ENCODE assay signal across 24 cellular contexts in genomic region chr1:60244906-60245305, GRCh38.
A peak's percentile ranks its signal among the peaks of the same experiment; 100 is the strongest.
DNase-seq lines count a peak whose midpoint lies in the region; ATAC-seq, FAIRE-seq and TF ChIP-seq lines count a peak whose summit lies in the region.
"Had no signal": no experiment of that assay in that cellular context is flagged by ENCODE, and none has a peak within 500 bp of the region (broad histone marks: within the 10 kb centered on the region; RNA-seq: fewer than 3 reads in every experiment).

No MANE protein-coding gene starts in this region.

- peak; percentile 28 for FAIRE-seq in bronchial epithelial cell (lab: Jason Lieb, UNC)
- FAIRE-seq: A204.1, D721Med, G401.6, GM12891, GM19239 had no signal

- no peaks in the 10 kb centered on the region for H3K4me1 ChIP-seq in Loucy (ENCODE audit: insufficient read depth, low read length, poor library complexity, severe bottlenecking)
- no peaks in the 10 kb centered on the region for H3K4me1 ChIP-seq in mucosa of descending colon (ENCODE audit: low read depth)
- H3K4me1 ChIP-seq in breast epithelium = no peaks in the 10 kb centered on the region
- H3K4me1 ChIP-seq: BLaER1 treated with 17β-estradiol and CSF1 and Interleukin-3, amounts not matched to agents 10 nM and 100 nM; Caco-2 had no signal

- no peak overlapping the region for H3K27ac ChIP-seq in breast epithelium
- H3K27ac ChIP-seq: BLaER1 treated with 17β-estradiol and CSF1 and Interleukin-3, amounts not matched to agents 10 nM and 100 nM; C4-2B had no signal

- TF ChIP-seq POLR2A in breast epithelium (IDR thresholded peaks at IDR 0.05) = no peak

- H3F3A ChIP-seq in Loucy (ENCODE audit: low read depth) = no peaks in the 10 kb centered on the region

- H3K4me3 ChIP-seq in Loucy (ENCODE audit: low read length, poor library complexity, severe bottlenecking) = no peak overlapping the region
- no peak overlapping the region for H3K4me3 ChIP-seq in bronchial epithelial cell (ENCODE audit: low read depth, low read length)
- no peak overlapping the region for H3K4me3 ChIP-seq in mucosa of descending colon
- no peak overlapping the region for H3K4me3 ChIP-seq in breast epithelium
- H3K4me3 ChIP-seq: BLaER1 treated with 17β-estradiol and CSF1 and Interleukin-3, amounts not matched to agents 10 nM and 100 nM had no signal

- H3K9ac ChIP-seq in Loucy (ENCODE audit: low read depth, low read length, poor library complexity, severe bottlenecking) = no peak overlapping the region
- H3K9ac ChIP-seq: BLaER1 treated with 17β-estradiol and CSF1 and Interleukin-3, amounts not matched to agents 10 nM and 100 nM had no signal

- no peaks in the 10 kb centered on the region for H3K79me2 ChIP-seq in Loucy (ENCODE audit: insufficient read depth, low read length)

- H3K27me3 ChIP-seq in Loucy (ENCODE audit: insufficient read depth, low read length, poor library complexity, severe bottlenecking) (no peaks in the 10 kb centered on the region), bronchial epithelial cell (ENCODE audit: control insufficient read depth, insufficient read depth, low read length) (no peaks in the 10 kb centered on the region), breast epithelium (no peaks in the 10 kb centered on the region)
- H3K27me3 ChIP-seq: BLaER1 treated with 17β-estradiol and CSF1 and Interleukin-3, amounts not matched to agents 10 nM and 100 nM had no signal

- no peak for TF ChIP-seq CTCF in Loucy (conservative IDR thresholded peaks at IDR 0.05; ENCODE audit: low read length)
- no peak for TF ChIP-seq CTCF in bronchial epithelial cell (IDR thresholded peaks at IDR 0.05; ENCODE audit: insufficient read depth, low read length, severe bottlenecking)
- TF ChIP-seq CTCF in mucosa of descending colon (IDR thresholded peaks at IDR 0.05) = no peak
- no peak for TF ChIP-seq CTCF in breast epithelium (IDR thresholded peaks at IDR 0.05)

- H3K4me2 ChIP-seq in Loucy (ENCODE audit: low read depth, low read length, poor library complexity, severe bottlenecking) = no peak overlapping the region
- H3K4me2 ChIP-seq: BLaER1 treated with 17β-estradiol and CSF1 and Interleukin-3, amounts not matched to agents 10 nM and 100 nM had no signal

- H4K20me1 ChIP-seq in Loucy (ENCODE audit: insufficient read depth, low read length, poor library complexity, severe bottlenecking) = no peaks in the 10 kb centered on the region
- H4K20me1 ChIP-seq: BLaER1 treated with 17β-estradiol and CSF1 and Interleukin-3, amounts not matched to agents 10 nM and 100 nM had no signal

- ATAC-seq in mucosa of descending colon = peak; percentile 66
- ATAC-seq: CD8-positive, alpha-beta T cell had no signal

- no peaks in the 10 kb centered on the region for H3K36me3 ChIP-seq in Loucy (ENCODE audit: insufficient read depth, low read length)
- H3K36me3 ChIP-seq in bronchial epithelial cell (ENCODE audit: control insufficient read depth, insufficient read depth, low read length) = no peaks in the 10 kb centered on the region
- H3K36me3 ChIP-seq in mucosa of descending colon (ENCODE audit: low read depth) = no peaks in the 10 kb centered on the region
- no peaks in the 10 kb centered on the region for H3K36me3 ChIP-seq in breast epithelium
- H3K36me3 ChIP-seq: BLaER1 treated with 17β-estradiol and CSF1 and Interleukin-3, amounts not matched to agents 10 nM and 100 nM had no signal

- intact Hi-C loops in mucosa of descending colon (cut with DNase I, micrococcal nuclease) = no loop called here
- intact Hi-C loops in breast epithelium (cut with DNase I; ENCODE audit: low total_unique reads) = no loop called here

- DNase-seq in NCI-H1694 treated with DMSO at 0.1 percent for 48 hours (lab: John Stamatoyannopoulos, UW) (peak; percentile 25), NCI-H1694 (lab: John Stamatoyannopoulos, UW) (no peak), bronchial epithelial cell (ENCODE audit: low read depth) (no peak), mucosa of descending colon (no peak), NCI-H2196 (lab: John Stamatoyannopoulos, UW; ENCODE audit: unreplicated experiment) (no peak), breast epithelium (ENCODE audit: low spot score in 2 of 2) (no peak)
- DNase-seq in activated effector memory CD4-positive, alpha-beta T cell treated with anti-CD3 and anti-CD28 coated beads, Interleukin-2, amount 50 U/mL, for 16 hours = no peak
- DNase-seq: 8988T; ACHN; AML-193; Caco-2; Calu3; CD4-positive, alpha-beta T cell; CD8-positive, alpha-beta T cell; DMS79 treated with DMSO at 0.1 percent for 48 hours; GF-D8 had no signal

- H2AFZ ChIP-seq in Loucy (ENCODE audit: low read length) = 0 out of 2 replicates have a peak overlapping the region, but pooled peaks have one; percentile 55

- H3K9me3 ChIP-seq in Loucy (ENCODE audit: insufficient read depth, low read depth, low read length) (no peaks in the 10 kb centered on the region), mucosa of descending colon (no peaks in the 10 kb centered on the region), breast epithelium (peaks cover 0 to under 1% of the 10 kb centered on the region in 2 donors)
- H3K9me3 ChIP-seq: Caco-2 had no signal

- H3K9me2 ChIP-seq in Loucy (replicated peaks; ENCODE audit: low read depth, low read length) = no peaks in the 10 kb centered on the region
